In the genomic region with DNA sequence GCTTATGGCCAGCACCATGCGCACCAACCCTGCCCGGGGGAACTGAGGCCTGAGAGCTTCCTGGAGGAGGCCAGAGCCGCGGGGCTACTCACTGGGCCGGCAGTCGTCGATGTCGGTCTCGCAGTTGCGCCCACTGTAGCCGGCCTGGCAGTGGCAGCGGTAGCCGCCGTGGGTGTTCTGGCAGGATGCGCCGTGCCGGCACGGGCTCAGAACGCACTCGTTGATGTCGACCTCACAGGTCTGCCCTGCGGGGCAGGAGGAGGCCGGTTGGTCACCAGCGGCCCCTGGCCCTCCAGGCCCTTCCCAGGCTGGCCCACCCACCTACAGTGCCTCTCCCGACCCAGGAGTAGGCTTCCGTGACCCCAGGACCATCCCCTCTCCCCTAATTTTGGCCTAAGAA, we compare ENCODE assay signal across 25 cellular contexts. TPM values are rescaled to one million over a fixed set of nuclear protein-coding genes. Genes with fewer than 3 reads are reported as not detected.
DNase-seq lines count a peak whose midpoint lies in the region; ATAC-seq, FAIRE-seq and TF ChIP-seq lines count a peak whose summit lies in the region.
"Had no signal": no experiment of that assay in that cellular context is flagged by ENCODE, and none has a peak within 500 bp of the region (broad histone marks: within the 10 kb centered on the region; RNA-seq: fewer than 3 reads in every experiment).

No MANE protein-coding gene starts in this region.

- no peak for DNase-seq in heart right ventricle
- no peak for DNase-seq in Right ventricle myocardium inferior (ENCODE audit: missing footprints)
- no peak for DNase-seq in endothelial cell of umbilical vein (ENCODE audit: low read depth, low spot score)
- no peak for DNase-seq in sigmoid colon
- no peak for DNase-seq in tibial nerve (ENCODE audit: low spot score in 2 of 2)
- DNase-seq in aorta, result no peak
- no peak for DNase-seq in NCI-H2196 (lab: John Stamatoyannopoulos, UW; ENCODE audit: unreplicated experiment)
- no peak for DNase-seq in activated CD4-positive, alpha-beta T cell treated with anti-CD3 and anti-CD28 coated beads, Interleukin-2, amount 50 U/mL, for 4 hours
- DNase-seq: 8988T; activated CD4-positive, alpha-beta T cell treated with anti-CD3 and anti-CD28 coated beads, Interleukin-2, amount 10 ng/mL, durations not matched to agents 24 days and 14 days; activated naive CD4-positive, alpha-beta T cell treated with Interleukin-2 at 50 U/mL for 16 hours; activated T-cell treated with anti-CD3 and anti-CD28 coated beads, Interleukin-2, amount 50 U/mL, for 24 hours; adrenal gland; brain microvascular endothelial cell; DMS79; effector memory CD8-positive, alpha-beta T cell; GDM1; H9; IMR-90; NCI-H1694; NCI-H226; NCI-H69; T1000 had no signal

- H3K4me1 ChIP-seq in heart right ventricle (peaks cover 13 to 56% (median 35%) of the 10 kb centered on the region in 9 donors), endothelial cell of umbilical vein (ENCODE audit: control insufficient read depth, extremely low read depth, insufficient read depth, low read length) (peaks cover 19% of the 10 kb centered on the region), sigmoid colon (peaks cover 0 to 3% (median 0%) of the 10 kb centered on the region in 4 donors), tibial nerve (peaks cover 0 to 44% (median 21%) of the 10 kb centered on the region in 4 donors), aorta (ENCODE audit: control insufficient read depth in 1 of 2, insufficient read depth in 2 of 2, low read length in 2 of 2) (no peaks in the 10 kb centered on the region)
- H3K4me1 ChIP-seq: adrenal gland had no signal

- H3K4me3 ChIP-seq in heart right ventricle (peak overlapping the region in 1 of 10 donors; percentile 7), endothelial cell of umbilical vein (replicated peaks in 1 of 3; ENCODE audit: insufficient read depth in 1 of 3, low read depth in 1 of 3, low read length in 3 of 3) (no peak overlapping the region), sigmoid colon (no peak overlapping the region), tibial nerve (no peak overlapping the region), aorta (ENCODE audit: low read length in 2 of 2) (no peak overlapping the region)
- H3K4me3 ChIP-seq: adrenal gland had no signal

- H3K36me3 ChIP-seq in heart right ventricle (peaks cover 14 to 100% (median 73%) of the 10 kb centered on the region in 9 donors), endothelial cell of umbilical vein (ENCODE audit: control insufficient read depth in 2 of 2, extremely low read depth in 1 of 2, insufficient read depth in 2 of 2, low read length in 2 of 2) (peaks cover 25 to 81% of the 10 kb centered on the region in 2 experiments), sigmoid colon (peaks cover 66 to 100% (median 98%) of the 10 kb centered on the region in 4 donors), tibial nerve (peaks cover 5 to 100% (median 50%) of the 10 kb centered on the region in 3 donors), aorta (ENCODE audit: control insufficient read depth in 1 of 2, insufficient read depth in 2 of 2, low read length in 1 of 2) (peaks cover 0 to 6% of the 10 kb centered on the region in 2 donors)

- dilution Hi-C loops in endothelial cell of umbilical vein (cut with MboI; ENCODE audit: extremely low pct_ligation_motif_present, low sequenced_read_pairs), result no loop called here

- peaks cover 18% of the 10 kb centered on the region for H3K79me2 ChIP-seq in endothelial cell of umbilical vein (ENCODE audit: control insufficient read depth, insufficient read depth, low read length)

- TF ChIP-seq CTCF in heart right ventricle (IDR thresholded peaks at IDR 0.05), result no peak
- TF ChIP-seq CTCF in endothelial cell of umbilical vein (IDR thresholded peaks at IDR 0.05; ENCODE audit: extremely low read depth in 1 of 2, insufficient read depth in 1 of 2, low read depth in 1 of 2, low read length in 2 of 2), result no peak
- TF ChIP-seq CTCF in sigmoid colon (IDR thresholded peaks at IDR 0.05), result no peak
- TF ChIP-seq CTCF in tibial nerve (IDR thresholded peaks at IDR 0.05), result no peak

- H3K9me3 ChIP-seq in heart right ventricle (no peaks in the 10 kb centered on the region), endothelial cell of umbilical vein (replicated peaks; ENCODE audit: control insufficient read depth, insufficient read depth, low read length) (no peaks in the 10 kb centered on the region), sigmoid colon (no peaks in the 10 kb centered on the region), tibial nerve (no peaks in the 10 kb centered on the region), aorta (ENCODE audit: control insufficient read depth, low read length) (no peaks in the 10 kb centered on the region)
- H3K9me3 ChIP-seq: adrenal gland had no signal

- no peaks in the 10 kb centered on the region for H4K20me1 ChIP-seq in endothelial cell of umbilical vein (replicated peaks; ENCODE audit: control insufficient read depth, extremely low read depth, insufficient read depth, low read length)

- peak overlapping the region; percentile 83 for H3K9ac ChIP-seq in endothelial cell of umbilical vein (replicated peaks; ENCODE audit: extremely low read depth, insufficient read depth, low read length)

- no TSS peak for BruUV-seq in endothelial cell of umbilical vein (replicated peaks; lab: Mats Ljungman, UMichigan)

- FAIRE-seq in endothelial cell of umbilical vein (lab: Jason Lieb, UNC), result no peak
- FAIRE-seq: keratinocyte had no signal

- TF ChIP-seq POLR2A in endothelial cell of umbilical vein (IDR thresholded peaks at IDR 0.05; ENCODE audit: low read depth, low read length), result no peak
- no peak for TF ChIP-seq POLR2A in sigmoid colon (IDR thresholded peaks at IDR 0.05)
- no peak for TF ChIP-seq POLR2A in tibial nerve (IDR thresholded peaks at IDR 0.05)

- intact Hi-C loops in heart right ventricle (cut with DNase I) (loop anchor here in 1 of 10 donors (2.0 kb wide), 1 partner anchor 28 kb away; no protein-coding TSS in a partner anchor), Right ventricle myocardium inferior (cut with DNase I) (loop anchor here (2.0 kb wide), 1 partner anchor 30 kb away; no protein-coding TSS in a partner anchor), endothelial cell of umbilical vein (cut with micrococcal nuclease) (no loop called here), sigmoid colon (cut with DNase I) (no loop called here), aorta (cut with DNase I) (no loop called here)

- 74 to 75% methylated on average over 23 to 26 of the region's 26 CpGs for WGBS in heart right ventricle, 2 donors
- WGBS in sigmoid colon, 2 donors, result 91 to 93% methylated on average over 26 of the region's 26 CpGs
- 80 to 97% methylated on average over 13 to 26 of the region's 26 CpGs for WGBS in tibial nerve, 2 donors
- WGBS in aorta, 2 donors, result 94% methylated on average over 26 of the region's 26 CpGs

- H3K27ac ChIP-seq in heart right ventricle (peak overlapping the region; percentile 76 to 98 (median 95)), endothelial cell of umbilical vein (ENCODE audit: insufficient read depth, low read depth, low read length) (peak overlapping the region; percentile 99), sigmoid colon (peak overlapping the region; percentile 50 to 64 (median 64)), tibial nerve (peak overlapping the region; percentile 24 to 87 (median 78)), aorta (ENCODE audit: low read depth in 1 of 2, low read length in 2 of 2) (no peak overlapping the region)
- H3K27ac ChIP-seq: brain microvascular endothelial cell had no signal

- H3K27me3 ChIP-seq in heart right ventricle (no peaks in the 10 kb centered on the region), endothelial cell of umbilical vein (ENCODE audit: control insufficient read depth in 2 of 2, insufficient read depth in 2 of 2, low read length in 2 of 2) (no peaks in the 10 kb centered on the region), sigmoid colon (no peaks in the 10 kb centered on the region), tibial nerve (no peaks in the 10 kb centered on the region), aorta (ENCODE audit: control insufficient read depth in 1 of 2, insufficient read depth in 2 of 2, low read length in 1 of 2) (no peaks in the 10 kb centered on the region)
- H3K27me3 ChIP-seq: adrenal gland, brain microvascular endothelial cell had no signal

- ATAC-seq in heart right ventricle (no peak), Right ventricle myocardium inferior (no peak), aorta (ENCODE audit: low FRiP score) (no peak)
- ATAC-seq: effector memory CD8-positive, alpha-beta T cell; Panc1 had no signal

- POLR2A ChIA-PET in endothelial cell of umbilical vein (lab: Charles Lee), result no interaction called here

- H3K4me2 ChIP-seq in endothelial cell of umbilical vein (ENCODE audit: insufficient read depth, low read length), result no peak overlapping the region

- no peaks in the 10 kb centered on the region for H3K9me1 ChIP-seq in endothelial cell of umbilical vein (replicated peaks; ENCODE audit: control insufficient read depth, extremely low read depth, insufficient read depth, low read length)

- H2AFZ ChIP-seq in endothelial cell of umbilical vein (ENCODE audit: low read depth, low read length), result no peak overlapping the region

- CTCF ChIA-PET in endothelial cell of umbilical vein (lab: Charles Lee), result no interaction called here

- TF ChIP-seq EP300 in sigmoid colon (IDR thresholded peaks at IDR 0.05), result no peak
- no peak for TF ChIP-seq EP300 in tibial nerve (IDR thresholded peaks at IDR 0.05)

RNA-seq across cellular contexts. Expression of a gene that starts 27.7 kb away (rescaled TPM):
- 10 to 100 TPM; 21.9 to 35.9 (median 28.6) TPM for total RNA-seq in heart right ventricle
- polyA plus RNA-seq in heart right ventricle, result 10 to 100 TPM; 24.4 to 35.6 TPM
- 22.3 TPM for total RNA-seq in Right ventricle myocardium inferior
- 76.7 and 80.6 TPM in 2 replicates for total RNA-seq in endothelial cell of umbilical vein
- polyA plus RNA-seq in endothelial cell of umbilical vein, result 33.5 and 34.5 TPM in 2 replicates
- 38.4 and 38.9 TPM in 2 replicates for polyA plus RNA-seq in endothelial cell of umbilical vein (2011; cell fraction: cytosol; rRNA removed)
- polyA plus RNA-seq in endothelial cell of umbilical vein (2011; cell fraction: nucleus; rRNA removed), result 116 and 118 TPM in 2 replicates
- 61.7 and 62.2 TPM in 2 replicates for polyA plus RNA-seq in endothelial cell of umbilical vein (2012)
- 41.8 and 45.2 TPM in 2 replicates for polyA minus RNA-seq in endothelial cell of umbilical vein
- polyA minus RNA-seq in endothelial cell of umbilical vein (2011; cell fraction: cytosol; rRNA and poly(A)+ RNA removed), result 46.3 TPM
- 40.9 and 44.0 TPM in 2 replicates for polyA minus RNA-seq in endothelial cell of umbilical vein (2011; cell fraction: nucleus; rRNA and poly(A)+ RNA removed)
- 10 to 100 TPM; 22.9 to 33.9 (median 30.2) TPM for total RNA-seq in sigmoid colon
- polyA plus RNA-seq in sigmoid colon, result 10 to 100 TPM; 22.8 to 57.0 (median 24.5) TPM
- 10 to 100 TPM; 45.8 to 67.5 (median 47.9) TPM for total RNA-seq in tibial nerve
- total RNA-seq in aorta, result 10 to 100 TPM; 57.1 to 59.1 TPM
- 10 to 100 TPM; 11.1 to 61.0 TPM for polyA plus RNA-seq in aorta

RNA-seq across cellular contexts. Expression of a gene that starts 35.3 kb away (rescaled TPM):
- total RNA-seq in heart right ventricle (10 to 100 TPM; 12.0 to 27.0 (median 21.8) TPM), Right ventricle myocardium inferior (18.7 TPM), endothelial cell of umbilical vein (153 and 161 TPM in 2 replicates), sigmoid colon (10 to 100 TPM; 16.6 to 36.0 (median 31.8) TPM), tibial nerve (10 to 100 TPM; 29.3 to 65.4 (median 41.5) TPM), aorta (10 to 100 TPM; 47.4 to 81.6 TPM)
- polyA plus RNA-seq in heart right ventricle (10 to 100 TPM in 1 of 2 donors, 1 to 10 TPM in 1; 7.3 to 14.5 TPM), endothelial cell of umbilical vein (27.0 and 31.7 TPM in 2 replicates), sigmoid colon (10 to 100 TPM in 1 of 3 donors, 1 to 10 TPM in 2; 1.8 to 30.8 (median 3.7) TPM), aorta (1 to 10 TPM; 3.1 to 8.5 TPM)
- polyA plus RNA-seq in endothelial cell of umbilical vein (2011; cell fraction: cytosol; rRNA removed), result 22.4 and 26.2 TPM in 2 replicates
- 75.3 and 84.8 TPM in 2 replicates for polyA plus RNA-seq in endothelial cell of umbilical vein (2011; cell fraction: nucleus; rRNA removed)
- 33.7 and 50.3 TPM in 2 replicates for polyA plus RNA-seq in endothelial cell of umbilical vein (2012)
- 52.5 and 73.2 TPM in 2 replicates for polyA minus RNA-seq in endothelial cell of umbilical vein
- 13.9 TPM for polyA minus RNA-seq in endothelial cell of umbilical vein (2011; cell fraction: cytosol; rRNA and poly(A)+ RNA removed)
- polyA minus RNA-seq in endothelial cell of umbilical vein (2011; cell fraction: nucleus; rRNA and poly(A)+ RNA removed), result 49.7 and 95.4 TPM in 2 replicates

Comparison
In these comparisons a context has a peak if more than half of its experiments do, and no peak if none do; other contexts are left out.
1. H3K27ac ChIP-seq: peak in heart right ventricle (10 of 10), endothelial cell of umbilical vein (single experiment), sigmoid colon (4 of 4) and tibial nerve (4 of 4); none in aorta (0 of 2).